Comparison of ENCODE assay signal across 15 cellular contexts in the genomic region with DNA sequence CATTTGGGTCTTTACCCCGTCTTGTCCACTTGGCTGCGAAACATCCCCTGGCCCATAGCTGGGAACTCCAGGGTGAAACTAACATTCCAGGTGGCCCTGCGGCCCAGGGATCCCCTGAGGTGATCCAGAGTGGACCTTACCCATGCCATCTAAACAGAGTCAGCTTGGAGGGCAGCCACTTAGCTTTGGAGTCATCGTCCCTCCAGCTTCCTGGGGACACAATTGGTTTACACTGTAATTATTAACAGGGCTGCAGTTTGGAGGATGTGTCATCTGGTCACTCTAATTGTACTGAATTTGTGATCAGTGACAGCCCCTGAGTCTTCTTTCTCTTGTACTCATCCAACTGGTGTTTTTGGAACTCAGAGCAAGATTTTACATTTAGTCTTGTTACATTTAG.
"Had no signal": no experiment of that assay in that cellular context is flagged by ENCODE, and none has a peak within 500 bp of the region (broad histone marks: within the 10 kb centered on the region; RNA-seq: fewer than 3 reads in every experiment).

No MANE protein-coding gene starts in this region.

- H3K4me1 ChIP-seq: left ventricle myocardium inferior had no signal

- H3K4me3 ChIP-seq: dorsolateral prefrontal cortex, left ventricle myocardium inferior, stomach, thoracic aorta had no signal

- H3K9me3 ChIP-seq: left ventricle myocardium inferior, neutrophil, stomach, thoracic aorta had no signal

- H3K27ac ChIP-seq: left ventricle myocardium inferior, neutrophil, stomach, thoracic aorta had no signal

- ATAC-seq: naive thymus-derived CD8-positive, alpha-beta T cell had no signal

- H3K36me3 ChIP-seq: left ventricle myocardium inferior, neutrophil, stomach, thoracic aorta had no signal

- DNase-seq: cortex of kidney; effector CD8-positive, alpha-beta T cell; foreskin melanocyte; islet precursor cell; left ventricle myocardium inferior; mesendoderm; naive thymus-derived CD8-positive, alpha-beta T cell; small intestine; stimulated activated CD4-positive, alpha-beta T cell treated with anti-CD3 and anti-CD28 coated beads, Interleukin-12 subunit alpha, Interleukin-12 subunit beta, amount 100 ng/mL, for 4 hours; stimulated activated naive CD4-positive, alpha-beta T cell; stomach; trophoblast cell had no signal
